In the genomic region with DNA sequence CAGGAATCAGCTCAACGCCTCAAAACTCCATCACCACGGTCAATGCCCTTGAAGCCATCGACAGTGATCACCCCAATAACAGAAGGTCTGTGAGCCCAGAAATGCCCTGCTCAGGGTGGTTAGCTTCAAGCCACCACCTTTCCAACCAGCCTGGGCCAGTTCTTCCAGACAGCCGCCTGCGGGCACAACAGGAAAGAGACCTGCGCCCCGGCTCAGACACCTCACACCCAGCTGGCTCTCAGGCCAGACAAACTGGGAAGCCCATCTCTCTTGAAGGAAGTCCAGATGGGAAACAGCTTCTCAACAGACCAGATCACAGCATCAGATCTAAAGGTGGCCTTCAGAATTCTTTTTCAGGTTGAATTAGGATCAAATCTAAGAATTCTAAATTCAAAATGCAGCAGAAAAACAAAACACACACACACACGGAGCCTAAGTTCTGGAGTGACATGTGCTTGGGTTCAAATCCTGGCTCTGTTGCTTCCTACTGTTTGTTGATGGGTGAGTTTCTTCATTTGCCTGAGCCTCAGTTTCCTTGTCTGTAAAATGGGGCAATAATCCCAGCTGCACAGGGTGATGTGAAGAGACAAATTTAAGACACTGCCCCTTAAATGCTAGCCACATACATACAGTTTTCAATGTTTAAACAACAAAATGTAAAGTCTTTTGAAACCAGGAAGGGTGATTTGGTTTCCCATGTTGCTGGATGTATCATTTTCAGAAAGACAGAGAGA, we compare ENCODE assay signal across 19 cellular contexts. TPM values are rescaled to one million over a fixed set of nuclear protein-coding genes. Genes with fewer than 3 reads are reported as not detected.
DNase-seq lines count a peak whose midpoint lies in the region; ATAC-seq and TF ChIP-seq lines count a peak whose summit lies in the region.
"Had no signal": no experiment of that assay in that cellular context is flagged by ENCODE, and none has a peak within 500 bp of the region (broad histone marks: within the 10 kb centered on the region; RNA-seq: fewer than 3 reads in every experiment).

No MANE protein-coding gene starts in this region.

- no peak overlapping the region for H2AFZ ChIP-seq in neural progenitor cell (replicated peaks)

- H3K4me1 ChIP-seq in BLaER1 = peaks cover 98% of the 10 kb centered on the region
- H3K4me1 ChIP-seq in CD8-positive, alpha-beta T cell (ENCODE audit: insufficient read depth, low read length) = peaks cover 41% of the 10 kb centered on the region
- peaks cover 8% of the 10 kb centered on the region for H3K4me1 ChIP-seq in neural progenitor cell
- H3K4me1 ChIP-seq in lower lobe of right lung = peaks cover 56% of the 10 kb centered on the region

- no peak overlapping the region for H3K4me3 ChIP-seq in BLaER1
- H3K4me3 ChIP-seq in CD8-positive, alpha-beta T cell (ENCODE audit: low read depth, low read length) = no peak overlapping the region
- peak overlapping the region in 22 of 59 donors; percentile 5 to 51 (median 36) for H3K4me3 ChIP-seq in dorsolateral prefrontal cortex
- no peak overlapping the region for H3K4me3 ChIP-seq in neural progenitor cell
- no peak overlapping the region for H3K4me3 ChIP-seq in lower lobe of right lung
- H3K4me3 ChIP-seq: body of pancreas, upper lobe of left lung had no signal

- no peaks in the 10 kb centered on the region for H3K36me3 Mint-ChIP-seq in CD8-positive, alpha-beta T cell
- no peaks in the 10 kb centered on the region for H3K36me3 Mint-ChIP-seq in neural progenitor cell

- POLR2A ChIA-PET in CD8-positive, alpha-beta T cell (lab: Charles Lee) = no interaction called here

- H3K4me2 ChIP-seq in BLaER1 = peak overlapping the region; percentile 99
- H3K4me2 ChIP-seq in neural progenitor cell = no peak overlapping the region

- no peaks in the 10 kb centered on the region for H3K27me3 Mint-ChIP-seq in CD8-positive, alpha-beta T cell (ENCODE audit: low read depth)
- peaks cover 12% of the 10 kb centered on the region for H3K27me3 Mint-ChIP-seq in neural progenitor cell (ENCODE audit: insufficient read depth, low read depth)

- H3K27me3 ChIP-seq in BLaER1 (no peaks in the 10 kb centered on the region), dorsolateral prefrontal cortex (no peaks in the 10 kb centered on the region), neural progenitor cell (no peaks in the 10 kb centered on the region), lower lobe of right lung (ENCODE audit: low read depth) (no peaks in the 10 kb centered on the region)
- no peaks in the 10 kb centered on the region for H3K27me3 ChIP-seq in CD8-positive, alpha-beta T cell (ENCODE audit: insufficient read depth, low read length)
- H3K27me3 ChIP-seq: body of pancreas, upper lobe of left lung had no signal

- H4K20me1 ChIP-seq in BLaER1 = no peaks in the 10 kb centered on the region
- no peaks in the 10 kb centered on the region for H4K20me1 ChIP-seq in neural progenitor cell (ENCODE audit: low read depth)

- CTCF ChIA-PET in CD8-positive, alpha-beta T cell (lab: Charles Lee) = interaction anchor here (0.6 to 2.8 kb wide), 5 partner anchors 40 to 58 kb away, joined by 3 to 11 read pairs (median 3); no protein-coding TSS in a partner anchor

- H3K4me1 Mint-ChIP-seq in CD8-positive, alpha-beta T cell (ENCODE audit: low read depth) = peaks cover 44% of the 10 kb centered on the region
- H3K4me1 Mint-ChIP-seq in neural progenitor cell = peaks cover 42% of the 10 kb centered on the region

- ATAC-seq in CD8-positive, alpha-beta T cell = no peak
- no peak for ATAC-seq in lower lobe of right lung
- no peak for ATAC-seq in GM19397 (IDR thresholded peaks at IDR 0.05; ENCODE audit: unreplicated experiment)
- ATAC-seq: body of pancreas had no signal

- H3K27ac ChIP-seq in BLaER1 (peak overlapping the region; percentile 97), dorsolateral prefrontal cortex (peak overlapping the region in 54 of 59 donors; percentile 5 to 88 (median 74)), neural progenitor cell (no peak overlapping the region), lower lobe of right lung (no peak overlapping the region)
- no peak overlapping the region for H3K27ac ChIP-seq in CD8-positive, alpha-beta T cell (ENCODE audit: low read depth, low read length)
- H3K27ac ChIP-seq: body of pancreas had no signal

- DNase-seq in CD8-positive, alpha-beta T cell = no peak
- DNase-seq in dorsolateral prefrontal cortex (no peak), neural progenitor cell (ENCODE audit: low spot score) (no peak), NCI-H1930 (lab: John Stamatoyannopoulos, UW) (no peak), NOMO-1 treated with dmso at 0.1 percent for 144 hours (lab: John Stamatoyannopoulos, UW; ENCODE audit: unreplicated experiment) (no peak), lower lobe of right lung (no peak)
- DNase-seq: activated CD4-positive, alpha-beta T cell treated with anti-CD3 and anti-CD28 coated beads, Interleukin-2, amount 50 U/mL, for 48 hours; activated naive CD4-positive, alpha-beta T cell treated with anti-CD3 and anti-CD28 coated beads for 36 hours; activated T-cell treated with anti-CD3 and anti-CD28 coated beads for 4 hours; body of pancreas; Caco-2; KBM-7; NCI-H187 treated with DMSO at 0.1 percent for 48 hours; RPMI8226 had no signal

- no peaks in the 10 kb centered on the region for H3K36me3 ChIP-seq in BLaER1
- no peaks in the 10 kb centered on the region for H3K36me3 ChIP-seq in CD8-positive, alpha-beta T cell (ENCODE audit: insufficient read depth, low read length)
- H3K36me3 ChIP-seq in neural progenitor cell = no peaks in the 10 kb centered on the region
- H3K36me3 ChIP-seq in lower lobe of right lung = peaks cover 14% of the 10 kb centered on the region

- peak overlapping the region; percentile 84 for H3K27ac Mint-ChIP-seq in CD8-positive, alpha-beta T cell
- peak overlapping the region; percentile 83 for H3K27ac Mint-ChIP-seq in neural progenitor cell
- H3K27ac Mint-ChIP-seq: activated naive CD4-positive, alpha-beta T cell treated with anti-CD3 and anti-CD28 coated beads for 36 hours had no signal

- no peaks in the 10 kb centered on the region for H3F3A ChIP-seq in neural progenitor cell (ENCODE audit: low read depth)

- intact Hi-C loops in CD8-positive, alpha-beta T cell (cut with DNase I, micrococcal nuclease) = loop anchor here in 1 of 2 experiments (5.0 to 10.0 kb wide), 2 partner anchors 118 to 350 kb away; a partner anchor contains a TSS
- intact Hi-C loops in dorsolateral prefrontal cortex (cut with DNase I) = loop anchor here in 1 of 2 donors (5.0 kb wide), 2 partner anchors 57 to 118 kb away; a partner anchor contains a TSS
- intact Hi-C loops in lower lobe of right lung (cut with DNase I) = no loop called here

- 0 out of 2 replicates have a peak overlapping the region, but pooled peaks have one; percentile 57 for H3K9ac ChIP-seq in BLaER1
- H3K9ac ChIP-seq in neural progenitor cell = no peak overlapping the region

- no peak overlapping the region for H3K4me3 Mint-ChIP-seq in CD8-positive, alpha-beta T cell
- peak overlapping the region; percentile 23 for H3K4me3 Mint-ChIP-seq in neural progenitor cell
- H3K4me3 Mint-ChIP-seq: activated naive CD4-positive, alpha-beta T cell treated with anti-CD3 and anti-CD28 coated beads for 36 hours had no signal

- H3K9me3 Mint-ChIP-seq in CD8-positive, alpha-beta T cell = no peaks in the 10 kb centered on the region
- H3K9me3 Mint-ChIP-seq in neural progenitor cell = no peaks in the 10 kb centered on the region
- H3K9me3 Mint-ChIP-seq: activated naive CD4-positive, alpha-beta T cell treated with anti-CD3 and anti-CD28 coated beads for 36 hours had no signal

- no peak for TF ChIP-seq CTCF in CD8-positive, alpha-beta T cell (IDR thresholded peaks at IDR 0.05)
- TF ChIP-seq CTCF in dorsolateral prefrontal cortex (IDR thresholded peaks at IDR 0.05 in 54 of 56, conservative IDR thresholded peaks at IDR 0.05 in 2 of 56; ENCODE audit: low read depth in 1 of 56, partially characterized antibody in 56 of 56) (no peak), neural progenitor cell (IDR thresholded peaks at IDR 0.05) (no peak), lower lobe of right lung (IDR thresholded peaks at IDR 0.05) (no peak)

- no peaks in the 10 kb centered on the region for H3K79me2 ChIP-seq in neural progenitor cell (ENCODE audit: low read depth)

- no peaks in the 10 kb centered on the region for H3K9me3 ChIP-seq in BLaER1
- no peaks in the 10 kb centered on the region for H3K9me3 ChIP-seq in CD8-positive, alpha-beta T cell (ENCODE audit: low read length)
- no peaks in the 10 kb centered on the region for H3K9me3 ChIP-seq in neural progenitor cell (ENCODE audit: low read depth)
- H3K9me3 ChIP-seq in lower lobe of right lung = no peaks in the 10 kb centered on the region
- H3K9me3 ChIP-seq: body of pancreas, Caco-2, upper lobe of left lung had no signal

RNA-seq across cellular contexts. Expression of a gene that starts 1.1 kb away (rescaled TPM):
- total RNA-seq in CD8-positive, alpha-beta T cell = not detected
- 10 to 100 TPM in 78 of 120 experiments, 1 to 10 TPM in 41, under 1 TPM in 1; 0.72 to 27.7 (median 11.7) TPM for total RNA-seq in dorsolateral prefrontal cortex
- not detected in 2 replicates for total RNA-seq in neural progenitor cell (ENCODE audit: low replicate concordance)
- 0.18 TPM for total RNA-seq in lower lobe of right lung
- total RNA-seq: activated naive CD4-positive, alpha-beta T cell treated with anti-CD3 and anti-CD28 coated beads for 36 hours; Caco-2; mesenteric fat pad; pulmonary artery endothelial cell had no signal

RNA-seq across cellular contexts. Expression of a gene that starts 30.5 kb away (rescaled TPM):
- 1 to 10 TPM; 2.8 to 2.9 TPM for total RNA-seq in CD8-positive, alpha-beta T cell
- 10 to 100 TPM in 109 of 120 experiments, 1 to 10 TPM in 11; 5.8 to 55.7 (median 18.4) TPM for total RNA-seq in dorsolateral prefrontal cortex
- 1.2 TPM in 1 of 2 replicates, not detected in the other for total RNA-seq in neural progenitor cell (ENCODE audit: low replicate concordance)
- 148 TPM for total RNA-seq in lower lobe of right lung

RNA-seq across cellular contexts. Expression of a gene that starts 56.5 kb away (rescaled TPM):
- 1 to 10 TPM; 8.2 to 8.5 TPM for total RNA-seq in CD8-positive, alpha-beta T cell
- 1 to 10 TPM; 1.3 to 5.3 (median 3.1) TPM for total RNA-seq in dorsolateral prefrontal cortex
- total RNA-seq in neural progenitor cell (ENCODE audit: low replicate concordance) = 22.8 and 30.6 TPM in 2 replicates
- 7.4 TPM for total RNA-seq in lower lobe of right lung

Comparison
In these comparisons a context has a peak if more than half of its experiments do, and no peak if none do; other contexts are left out.
1. H3K27ac ChIP-seq: peak in BLaER1 (single experiment) and dorsolateral prefrontal cortex (54 of 59); none in CD8-positive, alpha-beta T cell (single experiment), neural progenitor cell (single experiment) and lower lobe of right lung (single experiment).